In genomic region chr1:91500756-91501526, GRCh38 we compare ENCODE assay signal across 8 cellular contexts. TPM values are rescaled to one million over a fixed set of nuclear protein-coding genes. Genes with fewer than 3 reads are reported as not detected.
DNase-seq lines count a peak whose midpoint lies in the region; ATAC-seq and TF ChIP-seq lines count a peak whose summit lies in the region.

TSS of gene CDC7 (plus strand) at chr1:91500851. CDS start at chr1:91501717, 866 bp downstream.

- H3K9me3 ChIP-seq in Karpas-422 (ENCODE audit: low read length), result no peaks in the 10 kb centered on the region

- H3K4me3 ChIP-seq in Karpas-422 (ENCODE audit: low read length), result peak within 1 kb of the TSS; percentile 96
- peak within 1 kb of the TSS; percentile 85 for H3K4me3 ChIP-seq in fibroblast of pulmonary artery (replicated peaks; ENCODE audit: low read depth, low read length)

- no peaks in the 10 kb centered on the region for H3K27me3 Mint-ChIP-seq in activated T-helper 17 cell treated with anti-CD3 and anti-CD28 coated beads, Interleukin-2, amount 50 U/mL, for 72 hours
- H3K27me3 Mint-ChIP-seq in natural killer cell treated with Interleukin-12 subunit alpha and Interleukin-12 subunit beta and Interleukin-15 and Interleukin-18, amount 100 ng/mL, for 72 hours, result no peaks in the 10 kb centered on the region

- peaks cover 40% of the 10 kb centered on the region for H3K4me1 ChIP-seq in Karpas-422 (ENCODE audit: low read length)

- H3K4me1 Mint-ChIP-seq in activated T-helper 17 cell treated with anti-CD3 and anti-CD28 coated beads, Interleukin-2, amount 50 U/mL, for 72 hours, result peaks cover 13% of the 10 kb centered on the region
- peaks cover 15 to 24% of the 10 kb centered on the region in 2 donors for H3K4me1 Mint-ChIP-seq in natural killer cell treated with Interleukin-12 subunit alpha and Interleukin-12 subunit beta and Interleukin-15 and Interleukin-18, amount 100 ng/mL, for 72 hours (ENCODE audit: low read depth in 2 of 2)

- peak within 1 kb of the TSS; percentile 77 for H3K27ac ChIP-seq in Karpas-422 (ENCODE audit: low read length)

- DNase-seq in EL (peak; percentile 94), Karpas-422 (peak; percentile 96), RKO (ENCODE audit: low spot score) (peak; percentile 92), fibroblast of pulmonary artery (ENCODE audit: low read depth) (peak; percentile 95)
- peak; percentile 90 for DNase-seq in natural killer cell treated with Interleukin-12 subunit alpha and Interleukin-12 subunit beta and Interleukin-15 and Interleukin-18, amount 100 ng/mL, for 72 hours (ENCODE audit: low spot score)
- DNase-seq in stimulated activated naive CD4-positive, alpha-beta T cell treated with Interleukin-2 at 50 U/mL for 16 hours (lab: John Stamatoyannopoulos, UW), result peak; percentile 78

- no peaks in the 10 kb centered on the region for H4K20me1 ChIP-seq in Karpas-422 (ENCODE audit: insufficient read depth, low read depth, low read length)

- peak; percentile 75 for ATAC-seq in GM21825 (IDR thresholded peaks at IDR 0.05; ENCODE audit: unreplicated experiment)
- ATAC-seq in activated T-helper 17 cell treated with anti-CD3 and anti-CD28 coated beads, Interleukin-2, amount 50 U/mL, for 72 hours (replicated peaks), result peak; percentile 88
- peak; percentile 88 to 92 for ATAC-seq in natural killer cell treated with Interleukin-12 subunit alpha and Interleukin-12 subunit beta and Interleukin-15 and Interleukin-18, amount 100 ng/mL, for 72 hours

- no peaks in the 10 kb centered on the region for H3K9me2 ChIP-seq in Karpas-422 (replicated peaks; ENCODE audit: insufficient read depth, low read length)

- H3K36me3 Mint-ChIP-seq in activated T-helper 17 cell treated with anti-CD3 and anti-CD28 coated beads, Interleukin-2, amount 50 U/mL, for 72 hours (ENCODE audit: low read depth), result peaks cover 34% of the 10 kb centered on the region
- peaks cover 12% of the 10 kb centered on the region for H3K36me3 Mint-ChIP-seq in natural killer cell treated with Interleukin-12 subunit alpha and Interleukin-12 subunit beta and Interleukin-15 and Interleukin-18, amount 100 ng/mL, for 72 hours

- H3K9me3 Mint-ChIP-seq in activated T-helper 17 cell treated with anti-CD3 and anti-CD28 coated beads, Interleukin-2, amount 50 U/mL, for 72 hours, result no peaks in the 10 kb centered on the region
- H3K9me3 Mint-ChIP-seq in natural killer cell treated with Interleukin-12 subunit alpha and Interleukin-12 subunit beta and Interleukin-15 and Interleukin-18, amount 100 ng/mL, for 72 hours, result no peaks in the 10 kb centered on the region

- H3K27me3 ChIP-seq in Karpas-422 (ENCODE audit: low read length), result no peaks in the 10 kb centered on the region

- no peaks in the 10 kb centered on the region; the same call in 1 of the 2 replicates for H3K36me3 ChIP-seq in Karpas-422 (ENCODE audit: insufficient read depth, low read length)

- peak within 1 kb of the TSS; percentile 84 for H2AFZ ChIP-seq in Karpas-422 (ENCODE audit: low read length)

- H3K27ac Mint-ChIP-seq in activated T-helper 17 cell treated with anti-CD3 and anti-CD28 coated beads, Interleukin-2, amount 50 U/mL, for 72 hours, result no peak within 1 kb of the TSS
- H3K27ac Mint-ChIP-seq in natural killer cell treated with Interleukin-12 subunit alpha and Interleukin-12 subunit beta and Interleukin-15 and Interleukin-18, amount 100 ng/mL, for 72 hours, result no peak within 1 kb of the TSS

- H3K9ac ChIP-seq in Karpas-422 (ENCODE audit: low read length), result peak within 1 kb of the TSS; percentile 96

- H3K4me2 ChIP-seq in Karpas-422 (ENCODE audit: low read depth, low read length, poor library complexity, severe bottlenecking), result peak within 1 kb of the TSS; percentile 86

- H3K4me3 Mint-ChIP-seq in activated T-helper 17 cell treated with anti-CD3 and anti-CD28 coated beads, Interleukin-2, amount 50 U/mL, for 72 hours, result no peak within 1 kb of the TSS
- no peak within 1 kb of the TSS for H3K4me3 Mint-ChIP-seq in natural killer cell treated with Interleukin-12 subunit alpha and Interleukin-12 subunit beta and Interleukin-15 and Interleukin-18, amount 100 ng/mL, for 72 hours

- TF ChIP-seq CTCF in fibroblast of pulmonary artery (IDR thresholded peaks at IDR 0.05; ENCODE audit: low read length, missing control alignments), result peak; percentile 38

- H3K79me2 ChIP-seq in Karpas-422 (ENCODE audit: low read length), result peaks cover 52% of the 10 kb centered on the region

RNA-seq across cellular contexts. Expression of gene CDC7, which starts in this region (rescaled TPM):
- 8.6 and 16.1 TPM in 2 replicates for total RNA-seq in Karpas-422 (2014; rRNA removed; shearing (Covaris generic); ENCODE audit: low replicate concordance)
- total RNA-seq in activated T-helper 17 cell treated with anti-CD3 and anti-CD28 coated beads, Interleukin-2, amount 50 U/mL, for 72 hours, result 10 to 100 TPM; 24.4 to 27.2 TPM
- 10 to 100 TPM; 16.1 to 35.8 TPM for total RNA-seq in natural killer cell treated with Interleukin-12 subunit alpha and Interleukin-12 subunit beta and Interleukin-15 and Interleukin-18, amount 100 ng/mL, for 72 hours

Comparison
In these comparisons a context has a peak if more than half of its experiments do, and no peak if none do; other contexts are left out.
1. Peak in every context shown above with its lines: DNase-seq, ATAC-seq, H3K4me3 ChIP-seq and H3K27ac ChIP-seq.